Comparison of ENCODE assay signal across 1 cellular context in genomic region chr15:67779160-67780111, GRCh38.
TF ChIP-seq lines count a peak whose summit lies in the region.

No MANE protein-coding gene starts in this region.

TF ChIP-seq in K562, 482 proteins besides CTCF, POLR2A, EP300 and RAD21 (continued from another document and continues in another):
- TF ChIP-seq CLOCK (CRISPR knock-in tag; IDR thresholded peaks at IDR 0.05; ENCODE audit: borderline replicate concordance): no peak
- TF ChIP-seq ZNF124 (CRISPR knock-in tag; IDR thresholded peaks at IDR 0.05): no peak
- TF ChIP-seq HNRNPUL1 (IDR thresholded peaks at IDR 0.05; ENCODE audit: low read length): no peak
- TF ChIP-seq HNRNPH1 (optimal IDR thresholded peaks at IDR 0.05; ENCODE audit: low read depth, low read length): no peak
- no peak for TF ChIP-seq ZNF75A (CRISPR knock-in tag; IDR thresholded peaks at IDR 0.05)
- TF ChIP-seq ARID3B (CRISPR knock-in tag; IDR thresholded peaks at IDR 0.05; ENCODE audit: borderline replicate concordance): no peak
- TF ChIP-seq FOXJ3 (CRISPR knock-in tag; IDR thresholded peaks at IDR 0.05): no peak
- TF ChIP-seq STAG1 (CRISPR knock-in tag; IDR thresholded peaks at IDR 0.05; ENCODE audit: borderline replicate concordance): no peak
- no peak for TF ChIP-seq MYC (IDR thresholded peaks at IDR 0.05; ENCODE audit: low read depth, low read length)
- TF ChIP-seq MYC (CRISPR knock-in tag; IDR thresholded peaks at IDR 0.05; ENCODE audit: borderline replicate concordance, low read depth): no peak
- TF ChIP-seq, protein P1, sequence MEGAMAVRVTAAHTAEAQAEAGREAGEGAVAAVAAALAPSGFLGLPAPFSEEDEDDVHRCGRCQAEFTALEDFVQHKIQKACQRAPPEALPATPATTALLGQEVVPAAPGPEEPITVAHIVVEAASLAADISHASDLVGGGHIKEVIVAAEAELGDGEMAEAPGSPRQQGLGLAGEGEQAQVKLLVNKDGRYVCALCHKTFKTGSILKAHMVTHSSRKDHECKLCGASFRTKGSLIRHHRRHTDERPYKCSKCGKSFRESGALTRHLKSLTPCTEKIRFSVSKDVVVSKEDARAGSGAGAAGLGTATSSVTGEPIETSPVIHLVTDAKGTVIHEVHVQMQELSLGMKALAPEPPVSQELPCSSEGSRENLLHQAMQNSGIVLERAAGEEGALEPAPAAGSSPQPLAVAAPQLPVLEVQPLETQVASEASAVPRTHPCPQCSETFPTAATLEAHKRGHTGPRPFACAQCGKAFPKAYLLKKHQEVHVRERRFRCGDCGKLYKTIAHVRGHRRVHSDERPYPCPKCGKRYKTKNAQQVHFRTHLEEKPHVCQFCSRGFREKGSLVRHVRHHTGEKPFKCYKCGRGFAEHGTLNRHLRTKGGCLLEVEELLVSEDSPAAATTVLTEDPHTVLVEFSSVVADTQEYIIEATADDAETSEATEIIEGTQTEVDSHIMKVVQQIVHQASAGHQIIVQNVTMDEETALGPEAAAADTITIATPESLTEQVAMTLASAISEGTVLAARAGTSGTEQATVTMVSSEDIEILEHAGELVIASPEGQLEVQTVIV (CRISPR knock-in tag; IDR thresholded peaks at IDR 0.05; ENCODE audit: borderline replicate concordance): peak; percentile 82
- TF ChIP-seq, protein P2, sequence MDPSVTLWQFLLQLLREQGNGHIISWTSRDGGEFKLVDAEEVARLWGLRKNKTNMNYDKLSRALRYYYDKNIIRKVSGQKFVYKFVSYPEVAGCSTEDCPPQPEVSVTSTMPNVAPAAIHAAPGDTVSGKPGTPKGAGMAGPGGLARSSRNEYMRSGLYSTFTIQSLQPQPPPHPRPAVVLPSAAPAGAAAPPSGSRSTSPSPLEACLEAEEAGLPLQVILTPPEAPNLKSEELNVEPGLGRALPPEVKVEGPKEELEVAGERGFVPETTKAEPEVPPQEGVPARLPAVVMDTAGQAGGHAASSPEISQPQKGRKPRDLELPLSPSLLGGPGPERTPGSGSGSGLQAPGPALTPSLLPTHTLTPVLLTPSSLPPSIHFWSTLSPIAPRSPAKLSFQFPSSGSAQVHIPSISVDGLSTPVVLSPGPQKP (CRISPR knock-in tag; IDR thresholded peaks at IDR 0.05): no peak
- no peak for TF ChIP-seq KDM5B (IDR thresholded peaks at IDR 0.05; ENCODE audit: insufficient replicate concordance, low read depth, low read length)
- TF ChIP-seq HCFC1 (IDR thresholded peaks at IDR 0.05; ENCODE audit: low read depth, low read length): no peak
- no peak for TF ChIP-seq TSHZ1 (CRISPR knock-in tag; IDR thresholded peaks at IDR 0.05)
- TF ChIP-seq, protein P3, sequence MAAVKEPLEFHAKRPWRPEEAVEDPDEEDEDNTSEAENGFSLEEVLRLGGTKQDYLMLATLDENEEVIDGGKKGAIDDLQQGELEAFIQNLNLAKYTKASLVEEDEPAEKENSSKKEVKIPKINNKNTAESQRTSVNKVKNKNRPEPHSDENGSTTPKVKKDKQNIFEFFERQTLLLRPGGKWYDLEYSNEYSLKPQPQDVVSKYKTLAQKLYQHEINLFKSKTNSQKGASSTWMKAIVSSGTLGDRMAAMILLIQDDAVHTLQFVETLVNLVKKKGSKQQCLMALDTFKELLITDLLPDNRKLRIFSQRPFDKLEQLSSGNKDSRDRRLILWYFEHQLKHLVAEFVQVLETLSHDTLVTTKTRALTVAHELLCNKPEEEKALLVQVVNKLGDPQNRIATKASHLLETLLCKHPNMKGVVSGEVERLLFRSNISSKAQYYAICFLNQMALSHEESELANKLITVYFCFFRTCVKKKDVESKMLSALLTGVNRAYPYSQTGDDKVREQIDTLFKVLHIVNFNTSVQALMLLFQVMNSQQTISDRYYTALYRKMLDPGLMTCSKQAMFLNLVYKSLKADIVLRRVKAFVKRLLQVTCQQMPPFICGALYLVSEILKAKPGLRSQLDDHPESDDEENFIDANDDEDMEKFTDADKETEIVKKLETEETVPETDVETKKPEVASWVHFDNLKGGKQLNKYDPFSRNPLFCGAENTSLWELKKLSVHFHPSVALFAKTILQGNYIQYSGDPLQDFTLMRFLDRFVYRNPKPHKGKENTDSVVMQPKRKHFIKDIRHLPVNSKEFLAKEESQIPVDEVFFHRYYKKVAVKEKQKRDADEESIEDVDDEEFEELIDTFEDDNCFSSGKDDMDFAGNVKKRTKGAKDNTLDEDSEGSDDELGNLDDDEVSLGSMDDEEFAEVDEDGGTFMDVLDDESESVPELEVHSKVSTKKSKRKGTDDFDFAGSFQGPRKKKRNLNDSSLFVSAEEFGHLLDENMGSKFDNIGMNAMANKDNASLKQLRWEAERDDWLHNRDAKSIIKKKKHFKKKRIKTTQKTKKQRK (IDR thresholded peaks at IDR 0.05; ENCODE audit: borderline replicate concordance, low read depth, low read length): no peak
- no peak for TF ChIP-seq NFATC3 (IDR thresholded peaks at IDR 0.05)
- no peak for TF ChIP-seq TCF7 (IDR thresholded peaks at IDR 0.05; ENCODE audit: borderline replicate concordance)
- TF ChIP-seq JUND (IDR thresholded peaks at IDR 0.05; ENCODE audit: borderline replicate concordance, low read depth, low read length): peak; percentile 56; the same call in 1 of the 2 replicates
- peak; percentile 62; the same call in 2 of the 3 replicates for TF ChIP-seq JUND (tag; IDR thresholded peaks at IDR 0.05; ENCODE audit: borderline replicate concordance, low read depth, low read length)
- no peak for TF ChIP-seq FIP1L1 (IDR thresholded peaks at IDR 0.05; ENCODE audit: low read depth, low read length, poor library complexity, severe bottlenecking)
- no peak for TF ChIP-seq SAFB (IDR thresholded peaks at IDR 0.05; ENCODE audit: borderline replicate concordance, low read depth, low read length)
- TF ChIP-seq, protein P4, sequence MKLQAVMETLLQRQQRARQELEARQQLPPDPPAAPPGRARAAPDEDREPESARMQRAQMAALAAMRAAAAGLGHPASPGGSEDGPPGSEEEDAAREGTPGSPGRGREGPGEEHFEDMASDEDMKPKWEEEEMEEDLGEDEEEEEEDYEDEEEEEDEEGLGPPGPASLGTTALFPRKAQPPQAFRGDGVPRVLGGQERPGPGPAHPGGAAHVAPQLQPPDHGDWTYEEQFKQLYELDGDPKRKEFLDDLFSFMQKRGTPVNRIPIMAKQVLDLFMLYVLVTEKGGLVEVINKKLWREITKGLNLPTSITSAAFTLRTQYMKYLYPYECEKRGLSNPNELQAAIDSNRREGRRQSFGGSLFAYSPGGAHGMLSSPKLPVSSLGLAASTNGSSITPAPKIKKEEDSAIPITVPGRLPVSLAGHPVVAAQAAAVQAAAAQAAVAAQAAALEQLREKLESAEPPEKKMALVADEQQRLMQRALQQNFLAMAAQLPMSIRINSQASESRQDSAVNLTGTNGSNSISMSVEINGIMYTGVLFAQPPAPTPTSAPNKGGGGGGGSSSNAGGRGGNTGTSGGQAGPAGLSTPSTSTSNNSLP (IDR thresholded peaks at IDR 0.05; ENCODE audit: borderline replicate concordance, low read depth, low read length): no peak
- peak; percentile 59; the same call in 1 of the 2 replicates for TF ChIP-seq ZNF184 (CRISPR knock-in tag; IDR thresholded peaks at IDR 0.05)
- TF ChIP-seq ZNF764 (CRISPR knock-in tag; IDR thresholded peaks at IDR 0.05; ENCODE audit: low read depth): no peak
- no peak for TF ChIP-seq GTF2F1 (IDR thresholded peaks at IDR 0.05; ENCODE audit: low read depth, low read length)
- no peak for TF ChIP-seq NR2C1 (IDR thresholded peaks at IDR 0.05)
- TF ChIP-seq NR2C1 (tag; IDR thresholded peaks at IDR 0.05): no peak
- no peak for TF ChIP-seq GMEB1 (CRISPR knock-in tag; IDR thresholded peaks at IDR 0.05)
- TF ChIP-seq MAFK (IDR thresholded peaks at IDR 0.05; ENCODE audit: low read length): peak; percentile 65
- TF ChIP-seq ZBTB1 (CRISPR knock-in tag; IDR thresholded peaks at IDR 0.05; ENCODE audit: borderline replicate concordance, low read depth): no peak
- TF ChIP-seq, protein P5, sequence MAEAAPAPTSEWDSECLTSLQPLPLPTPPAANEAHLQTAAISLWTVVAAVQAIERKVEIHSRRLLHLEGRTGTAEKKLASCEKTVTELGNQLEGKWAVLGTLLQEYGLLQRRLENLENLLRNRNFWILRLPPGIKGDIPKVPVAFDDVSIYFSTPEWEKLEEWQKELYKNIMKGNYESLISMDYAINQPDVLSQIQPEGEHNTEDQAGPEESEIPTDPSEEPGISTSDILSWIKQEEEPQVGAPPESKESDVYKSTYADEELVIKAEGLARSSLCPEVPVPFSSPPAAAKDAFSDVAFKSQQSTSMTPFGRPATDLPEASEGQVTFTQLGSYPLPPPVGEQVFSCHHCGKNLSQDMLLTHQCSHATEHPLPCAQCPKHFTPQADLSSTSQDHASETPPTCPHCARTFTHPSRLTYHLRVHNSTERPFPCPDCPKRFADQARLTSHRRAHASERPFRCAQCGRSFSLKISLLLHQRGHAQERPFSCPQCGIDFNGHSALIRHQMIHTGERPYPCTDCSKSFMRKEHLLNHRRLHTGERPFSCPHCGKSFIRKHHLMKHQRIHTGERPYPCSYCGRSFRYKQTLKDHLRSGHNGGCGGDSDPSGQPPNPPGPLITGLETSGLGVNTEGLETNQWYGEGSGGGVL (CRISPR knock-in tag; IDR thresholded peaks at IDR 0.05): no peak
- TF ChIP-seq SNIP1 (IDR thresholded peaks at IDR 0.05; ENCODE audit: low read depth): no peak
- TF ChIP-seq SAFB2 (IDR thresholded peaks at IDR 0.05; ENCODE audit: borderline replicate concordance, low read depth, low read length, severe bottlenecking): no peak
- no peak for TF ChIP-seq ZNF707 (CRISPR knock-in tag; conservative IDR thresholded peaks at IDR 0.05)
- no peak for TF ChIP-seq RBM25 (IDR thresholded peaks at IDR 0.05; ENCODE audit: low read depth, low read length, severe bottlenecking)
- TF ChIP-seq RFX1 (IDR thresholded peaks at IDR 0.05): no peak
- no peak for TF ChIP-seq PHF8 (IDR thresholded peaks at IDR 0.05; ENCODE audit: borderline replicate concordance, low read length)
- TF ChIP-seq FOXA3 (CRISPR knock-in tag; conservative IDR thresholded peaks at IDR 0.05 in 1 of 2, IDR thresholded peaks at IDR 0.05 in 1 of 2): no peak
- TF ChIP-seq EP400 (IDR thresholded peaks at IDR 0.05): no peak
- no peak for TF ChIP-seq HMG20A (CRISPR knock-in tag; conservative IDR thresholded peaks at IDR 0.05)
